8 cellular contexts compared by ENCODE assay signal in genomic region chr12:57479376-57480115, GRCh38. TPM values are rescaled to one million over a fixed set of nuclear protein-coding genes. Genes with fewer than 3 reads are reported as not detected.
DNase-seq lines count a peak whose midpoint lies in the region; ATAC-seq and TF ChIP-seq lines count a peak whose summit lies in the region.

Gene ARHGAP9, minus strand, starts transcription at chr12:57479866. Its CDS starts 460 bp downstream, at chr12:57479406.

- ATAC-seq in HG02610 (IDR thresholded peaks at IDR 0.05; ENCODE audit: unreplicated experiment) (peak; percentile 42), aorta (ENCODE audit: low FRiP score) (no peak)

- DNase-seq in CD14-positive monocyte (ENCODE audit: low spot score) = no peak
- DNase-seq in activated CD4-positive, alpha-beta T cell treated with anti-CD3 and anti-CD28 coated beads, Interleukin-2, amount 10 ng/mL, durations not matched to agents 7 days and 5 days = peak; percentile 75
- DNase-seq in immature natural killer cell = peak; percentile 91 to 92 (median 92)
- peak in 1 of 2 donors; percentile 37 for DNase-seq in aorta
- DNase-seq in AG20443 (ENCODE audit: low spot score) = no peak
- no peak for DNase-seq in MCF 10A (ENCODE audit: unreplicated experiment)
- no peak for DNase-seq in NCI-H187 (lab: John Stamatoyannopoulos, UW)

- H3K4me1 Mint-ChIP-seq in CD14-positive monocyte = peaks cover 55% of the 10 kb centered on the region
- peaks cover 56% of the 10 kb centered on the region for H3K4me1 Mint-ChIP-seq in activated CD4-positive, alpha-beta T cell treated with anti-CD3 and anti-CD28 coated beads, Interleukin-2, amount 10 ng/mL, durations not matched to agents 7 days and 5 days
- H3K4me1 Mint-ChIP-seq in immature natural killer cell = peaks cover 74 to 76% of the 10 kb centered on the region in 2 donors
- H3K4me1 Mint-ChIP-seq in MCF 10A (ENCODE audit: insufficient read depth, unreplicated experiment) = peaks cover 13% of the 10 kb centered on the region

- H3K27ac Mint-ChIP-seq in CD14-positive monocyte = peak within 1 kb of the TSS; percentile 86 to 97 (median 96)
- H3K27ac Mint-ChIP-seq in activated CD4-positive, alpha-beta T cell treated with anti-CD3 and anti-CD28 coated beads, Interleukin-2, amount 10 ng/mL, durations not matched to agents 7 days and 5 days = peak within 1 kb of the TSS; percentile 93
- peak within 1 kb of the TSS; percentile 99 to 100 (median 100) for H3K27ac Mint-ChIP-seq in immature natural killer cell
- H3K27ac Mint-ChIP-seq in MCF 10A (ENCODE audit: low read depth, unreplicated experiment) = no peak within 1 kb of the TSS

- H3K9me3 Mint-ChIP-seq in CD14-positive monocyte = no peaks in the 10 kb centered on the region
- no peaks in the 10 kb centered on the region for H3K9me3 Mint-ChIP-seq in activated CD4-positive, alpha-beta T cell treated with anti-CD3 and anti-CD28 coated beads, Interleukin-2, amount 10 ng/mL, durations not matched to agents 7 days and 5 days
- no peaks in the 10 kb centered on the region for H3K9me3 Mint-ChIP-seq in immature natural killer cell
- H3K9me3 Mint-ChIP-seq in MCF 10A (ENCODE audit: unreplicated experiment) = no peaks in the 10 kb centered on the region

- H3K9me3 ChIP-seq in aorta (ENCODE audit: control insufficient read depth, low read length) = no peaks in the 10 kb centered on the region

- no peaks in the 10 kb centered on the region for H3K27me3 ChIP-seq in aorta (ENCODE audit: control insufficient read depth in 1 of 2, insufficient read depth in 2 of 2, low read length in 1 of 2)

- CTCF ChIA-PET in activated CD4-positive, alpha-beta T cell treated with anti-CD3 and anti-CD28 coated beads, Interleukin-2, amount 10 ng/mL, durations not matched to agents 7 days and 5 days (lab: Charles Lee) = interaction anchor here (0.6 to 2.9 kb wide), 9 partner anchors 7 to 254 kb away, joined by 3 to 17 read pairs (median 3); partner anchors contain the start of gene GLI1
- CTCF ChIA-PET in MCF 10A (lab: Yijun Ruan, JAX) = interaction anchor here (0.8 to 2.4 kb wide), 3 partner anchors 16 to 25 kb away, joined by 3 to 10 read pairs (median 7); partner anchors contain the start of gene INHBE

- WGBS in aorta, 2 donors = 67 to 74% methylated on average over 6 of the region's 6 CpGs

- no peaks in the 10 kb centered on the region for H3K36me3 ChIP-seq in aorta (ENCODE audit: control insufficient read depth in 1 of 2, insufficient read depth in 2 of 2, low read length in 1 of 2)

- H3K36me3 Mint-ChIP-seq in CD14-positive monocyte = peaks cover 14 to 28% of the 10 kb centered on the region in 2 donors
- peaks cover 35% of the 10 kb centered on the region for H3K36me3 Mint-ChIP-seq in activated CD4-positive, alpha-beta T cell treated with anti-CD3 and anti-CD28 coated beads, Interleukin-2, amount 10 ng/mL, durations not matched to agents 7 days and 5 days (ENCODE audit: low read depth)
- H3K36me3 Mint-ChIP-seq in immature natural killer cell = peaks cover 22 to 25% (median 23%) of the 10 kb centered on the region in 3 donors
- H3K36me3 Mint-ChIP-seq in MCF 10A (ENCODE audit: insufficient read depth, unreplicated experiment) = no peaks in the 10 kb centered on the region

- H3K4me3 Mint-ChIP-seq in CD14-positive monocyte (peak within 1 kb of the TSS; percentile 97 to 99), immature natural killer cell (peak within 1 kb of the TSS; percentile 90 to 97 (median 95)), MCF 10A (ENCODE audit: unreplicated experiment) (no peak within 1 kb of the TSS)
- peak within 1 kb of the TSS; percentile 91 for H3K4me3 Mint-ChIP-seq in activated CD4-positive, alpha-beta T cell treated with anti-CD3 and anti-CD28 coated beads, Interleukin-2, amount 10 ng/mL, durations not matched to agents 7 days and 5 days

- no TSS peak for BruUV-seq in MCF 10A (replicated peaks; lab: Mats Ljungman, UMichigan)

- H3K27me3 Mint-ChIP-seq in CD14-positive monocyte (ENCODE audit: low read depth in 3 of 3) (peaks cover 0 to 2% (median 0%) of the 10 kb centered on the region in 3 donors), immature natural killer cell (ENCODE audit: low read depth in 3 of 3) (peaks cover 37 to 50% (median 46%) of the 10 kb centered on the region in 3 donors), MCF 10A (ENCODE audit: insufficient read depth, unreplicated experiment) (peaks cover 76% of the 10 kb centered on the region)
- no peaks in the 10 kb centered on the region for H3K27me3 Mint-ChIP-seq in activated CD4-positive, alpha-beta T cell treated with anti-CD3 and anti-CD28 coated beads, Interleukin-2, amount 10 ng/mL, durations not matched to agents 7 days and 5 days

- TF ChIP-seq CTCF in CD14-positive monocyte (IDR thresholded peaks at IDR 0.05) (no peak), MCF 10A (IDR thresholded peaks at IDR 0.05; ENCODE audit: unreplicated experiment) (no peak)

- intact Hi-C loops in CD14-positive monocyte (cut with micrococcal nuclease) (loop anchor here (5.0 to 10.0 kb wide), 4 partner anchors 43 to 145 kb away; partner anchors contain the start of genes DCTN2 (in 2 of the 2), DDIT3 (in 1 of the 2) and MBD6 (in 1 of the 2)), aorta (cut with DNase I) (no loop called here), MCF 10A (cut with micrococcal nuclease) (no loop called here)

- POLR2A ChIA-PET in activated CD4-positive, alpha-beta T cell treated with anti-CD3 and anti-CD28 coated beads, Interleukin-2, amount 10 ng/mL, durations not matched to agents 7 days and 5 days (lab: Charles Lee) = interaction anchor here (0.7 kb wide), 1 partner anchor 237 kb away, joined by 3 read pairs; no protein-coding TSS in a partner anchor
- POLR2A ChIA-PET in MCF 10A (lab: Yijun Ruan, JAX) = no interaction called here

- no peak within 1 kb of the TSS for H3K4me3 ChIP-seq in aorta (ENCODE audit: low read length in 2 of 2)

- H3K27ac ChIP-seq in aorta (ENCODE audit: low read depth in 1 of 2, low read length in 2 of 2) = no peak within 1 kb of the TSS

- no peaks in the 10 kb centered on the region for H3K4me1 ChIP-seq in aorta (ENCODE audit: control insufficient read depth in 1 of 2, insufficient read depth in 2 of 2, low read length in 2 of 2)

RNA-seq across cellular contexts. Expression of gene ARHGAP9, which starts in this region (rescaled TPM):
- polyA plus RNA-seq in CD14-positive monocyte (100 to 1,000 TPM; 211 to 213 TPM), immature natural killer cell (100 to 1,000 TPM; 148 to 294 (median 163) TPM), aorta (10 to 100 TPM in 1 of 2 donors, 1 to 10 TPM in 1; 5.5 to 21.2 TPM)
- total RNA-seq in activated CD4-positive, alpha-beta T cell treated with anti-CD3 and anti-CD28 coated beads, Interleukin-2, amount 10 ng/mL, durations not matched to agents 7 days and 5 days = 100 to 1,000 TPM; 218 to 259 TPM
- total RNA-seq in aorta (10 to 100 TPM; 16.2 to 38.8 TPM), MCF 10A (2022) (0.69 and 1.1 TPM in 2 replicates)

Comparison
In these comparisons a context has a peak if more than half of its experiments do, and no peak if none do; other contexts are left out.
1. RNA of gene ARHGAP9 (polyA plus RNA-seq): 211 to 213 TPM in CD14-positive monocyte and 148 to 294 TPM in immature natural killer cell; 5.5 to 21.2 TPM in aorta; every median in the first group is over 4 times any median in the second.
2. DNase-seq: peak in activated CD4-positive, alpha-beta T cell treated with anti-CD3 and anti-CD28 coated beads, Interleukin-2, amount 10 ng/mL, durations not matched to agents 7 days and 5 days (single experiment) and immature natural killer cell (3 of 3); none in CD14-positive monocyte (single experiment), AG20443 (single experiment), MCF 10A (single experiment) and NCI-H187 (0 of 2).
3. intact Hi-C loops: an anchor here in CD14-positive monocyte (5.0 to 10.0 kb wide); none called in aorta and MCF 10A.